ENCODE assay signal across 1 cellular context in genomic region chr4:1293981-1294380, GRCh38.
TF ChIP-seq lines count a peak whose summit lies in the region.

No MANE protein-coding gene starts in this region.

TF ChIP-seq in K562, 482 proteins besides CTCF, POLR2A, EP300 and RAD21:
- TF ChIP-seq, protein P1, sequence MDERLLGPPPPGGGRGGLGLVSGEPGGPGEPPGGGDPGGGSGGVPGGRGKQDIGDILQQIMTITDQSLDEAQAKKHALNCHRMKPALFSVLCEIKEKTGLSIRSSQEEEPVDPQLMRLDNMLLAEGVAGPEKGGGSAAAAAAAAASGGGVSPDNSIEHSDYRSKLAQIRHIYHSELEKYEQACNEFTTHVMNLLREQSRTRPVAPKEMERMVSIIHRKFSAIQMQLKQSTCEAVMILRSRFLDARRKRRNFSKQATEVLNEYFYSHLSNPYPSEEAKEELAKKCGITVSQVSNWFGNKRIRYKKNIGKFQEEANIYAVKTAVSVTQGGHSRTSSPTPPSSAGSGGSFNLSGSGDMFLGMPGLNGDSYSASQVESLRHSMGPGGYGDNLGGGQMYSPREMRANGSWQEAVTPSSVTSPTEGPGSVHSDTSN (CRISPR knock-in tag; IDR thresholded peaks at IDR 0.05; ENCODE audit: low read depth): no peak
- TF ChIP-seq, protein P1 (tag; conservative IDR thresholded peaks at IDR 0.05; ENCODE audit: low read depth): no peak
- TF ChIP-seq, protein P2, sequence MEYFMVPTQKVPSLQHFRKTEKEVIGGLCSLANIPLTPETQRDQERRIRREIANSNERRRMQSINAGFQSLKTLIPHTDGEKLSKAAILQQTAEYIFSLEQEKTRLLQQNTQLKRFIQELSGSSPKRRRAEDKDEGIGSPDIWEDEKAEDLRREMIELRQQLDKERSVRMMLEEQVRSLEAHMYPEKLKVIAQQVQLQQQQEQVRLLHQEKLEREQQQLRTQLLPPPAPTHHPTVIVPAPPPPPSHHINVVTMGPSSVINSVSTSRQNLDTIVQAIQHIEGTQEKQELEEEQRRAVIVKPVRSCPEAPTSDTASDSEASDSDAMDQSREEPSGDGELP (CRISPR knock-in tag; IDR thresholded peaks at IDR 0.05; ENCODE audit: borderline replicate concordance): 0 out of 2 replicates have a peak, but pooled peaks have one; percentile 34
